In genomic region chr20:63249891-63250290, GRCh38 we compare ENCODE assay signal across 1 cellular context.
TF ChIP-seq lines count a peak whose summit lies in the region.

No MANE protein-coding gene starts in this region.

TF ChIP-seq in A549, 52 proteins besides CTCF, POLR2A, EP300 and RAD21:
- TF ChIP-seq SREBF2 (IDR thresholded peaks at IDR 0.05) (no peak), MYC (IDR thresholded peaks at IDR 0.05; ENCODE audit: borderline replicate concordance, low read length) (no peak), ZSCAN20 (CRISPR knock-in tag; IDR thresholded peaks at IDR 0.05) (no peak)
TF ChIP-seq in A549: peak in this region for 0.
